16 cellular contexts compared by ENCODE assay signal in the genomic region with DNA sequence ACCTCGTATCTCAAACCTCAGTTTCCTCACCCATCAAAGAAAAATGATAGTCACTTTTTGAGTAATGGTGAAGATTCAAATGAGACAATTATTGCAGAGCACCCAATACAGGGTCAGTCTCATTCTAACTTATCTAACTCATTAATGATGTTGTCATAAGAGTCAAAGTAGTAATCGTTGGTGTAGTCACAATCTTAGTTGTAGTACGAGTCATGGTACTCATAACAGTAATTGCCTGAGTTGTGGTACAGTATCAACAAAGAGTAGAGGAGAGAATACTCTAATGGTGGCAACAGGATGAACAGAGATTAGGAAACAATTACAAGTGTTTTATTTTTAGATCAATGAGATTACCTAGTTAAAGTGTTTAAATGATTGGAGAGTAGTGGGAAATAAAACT.
A peak's percentile ranks its signal among the peaks of the same experiment; 100 is the strongest.
DNase-seq lines count a peak whose midpoint lies in the region; ATAC-seq, FAIRE-seq and TF ChIP-seq lines count a peak whose summit lies in the region.
"Had no signal": no experiment of that assay in that cellular context is flagged by ENCODE, and none has a peak within 500 bp of the region (broad histone marks: within the 10 kb centered on the region; RNA-seq: fewer than 3 reads in every experiment).

No MANE protein-coding gene starts in this region.

- FAIRE-seq in frontal cortex (lab: Jason Lieb, UNC) = no peak
- FAIRE-seq: keratinocyte had no signal

- peak; percentile 60 for ATAC-seq in HG02588 (IDR thresholded peaks at IDR 0.05; ENCODE audit: unreplicated experiment)
- ATAC-seq in HG03159 (IDR thresholded peaks at IDR 0.05; ENCODE audit: unreplicated experiment) = peak; percentile 72
- ATAC-seq in stimulated activated effector memory CD8-positive, alpha-beta T cell treated with anti-CD3 and anti-CD28 coated beads, Interleukin-12 subunit alpha, Interleukin-12 subunit beta, amount 100 ng/mL, for 72 hours = peak; percentile 45
- ATAC-seq: activated CD8-positive, alpha-beta memory T cell treated with anti-CD3 and anti-CD28 coated beads, Interleukin-2, amount 10 ng/mL, durations not matched to agents 7 days and 5 days had no signal

- H3K79me2 ChIP-seq in MM.1S (ENCODE audit: low read length) = no peaks in the 10 kb centered on the region

- H3K27ac ChIP-seq in substantia nigra (ENCODE audit: low read depth, low read length, poor library complexity, severe bottlenecking) (no peak overlapping the region), MM.1S (ENCODE audit: low read length) (no peak overlapping the region)
- H3K27ac ChIP-seq: RWPE1, testis had no signal

- peaks cover 12% of the 10 kb centered on the region for H3K9me3 Mint-ChIP-seq in stimulated activated effector memory CD8-positive, alpha-beta T cell treated with anti-CD3 and anti-CD28 coated beads, Interleukin-12 subunit alpha, Interleukin-12 subunit beta, amount 100 ng/mL, for 72 hours

- no peak for TF ChIP-seq CTCF in MM.1S (IDR thresholded peaks at IDR 0.05; ENCODE audit: low read length)

- H3F3A ChIP-seq in MM.1S (ENCODE audit: insufficient read depth, low read length) = no peaks in the 10 kb centered on the region

- no peaks in the 10 kb centered on the region for H3K36me3 Mint-ChIP-seq in stimulated activated effector memory CD8-positive, alpha-beta T cell treated with anti-CD3 and anti-CD28 coated beads, Interleukin-12 subunit alpha, Interleukin-12 subunit beta, amount 100 ng/mL, for 72 hours
- H3K36me3 Mint-ChIP-seq: activated CD8-positive, alpha-beta memory T cell treated with anti-CD3 and anti-CD28 coated beads, Interleukin-2, amount 10 ng/mL, durations not matched to agents 7 days and 5 days; activated naive CD8-positive, alpha-beta T cell treated with anti-CD3 and anti-CD28 coated beads, Interleukin-2, amount 10 ng/mL, durations not matched to agents 7 days and 5 days had no signal

- no peaks in the 10 kb centered on the region for H3K9me3 ChIP-seq in MM.1S (replicated peaks; ENCODE audit: insufficient read depth, low read length)
- H3K9me3 ChIP-seq: testis had no signal

- no peak overlapping the region for H3K9ac ChIP-seq in MM.1S (ENCODE audit: low read length)

- H4K20me1 ChIP-seq in MM.1S (ENCODE audit: insufficient read depth, low read length) = no peaks in the 10 kb centered on the region

- H3K9me2 ChIP-seq in MM.1S (replicated peaks; ENCODE audit: insufficient read depth, low read length) = no peaks in the 10 kb centered on the region

- H3K27ac Mint-ChIP-seq in stimulated activated effector memory CD8-positive, alpha-beta T cell treated with anti-CD3 and anti-CD28 coated beads, Interleukin-12 subunit alpha, Interleukin-12 subunit beta, amount 100 ng/mL, for 72 hours = no peak overlapping the region
- H3K27ac Mint-ChIP-seq: activated CD8-positive, alpha-beta memory T cell treated with anti-CD3 and anti-CD28 coated beads, Interleukin-2, amount 10 ng/mL, durations not matched to agents 7 days and 5 days; activated naive CD8-positive, alpha-beta T cell treated with anti-CD3 and anti-CD28 coated beads, Interleukin-2, amount 10 ng/mL, durations not matched to agents 7 days and 5 days; HFFc6 had no signal

- H3K4me3 Mint-ChIP-seq in stimulated activated effector memory CD8-positive, alpha-beta T cell treated with anti-CD3 and anti-CD28 coated beads, Interleukin-12 subunit alpha, Interleukin-12 subunit beta, amount 100 ng/mL, for 72 hours = no peak overlapping the region
- H3K4me3 Mint-ChIP-seq: activated CD8-positive, alpha-beta memory T cell treated with anti-CD3 and anti-CD28 coated beads, Interleukin-2, amount 10 ng/mL, durations not matched to agents 7 days and 5 days; activated naive CD8-positive, alpha-beta T cell treated with anti-CD3 and anti-CD28 coated beads, Interleukin-2, amount 10 ng/mL, durations not matched to agents 7 days and 5 days; HFFc6 had no signal

- peak; percentile 9 for DNase-seq in NCI-H2171 treated with DMSO at 0.1 percent for 48 hours (lab: John Stamatoyannopoulos, UW)
- no peak for DNase-seq in NCI-H2171 (lab: John Stamatoyannopoulos, UW)
- DNase-seq in stimulated activated effector memory CD8-positive, alpha-beta T cell treated with anti-CD3 and anti-CD28 coated beads, Interleukin-12 subunit alpha, Interleukin-12 subunit beta, amount 100 ng/mL, for 72 hours (ENCODE audit: low spot score in 2 of 2) = no peak
- DNase-seq in substantia nigra (lab: John Stamatoyannopoulos, UW) = no peak
- DNase-seq in MM.1S = no peak
- no peak for DNase-seq in frontal cortex (ENCODE audit: low spot score in 2 of 2)
- DNase-seq: activated CD8-positive, alpha-beta memory T cell treated with anti-CD3 and anti-CD28 coated beads, Interleukin-2, amount 10 ng/mL, durations not matched to agents 7 days and 5 days; activated naive CD8-positive, alpha-beta T cell treated with anti-CD3 and anti-CD28 coated beads, Interleukin-2, amount 10 ng/mL, durations not matched to agents 7 days and 5 days; cortex of kidney; HFFc6; NCI-H2227 treated with DMSO at 0.1 percent for 48 hours; testis had no signal

- no peaks in the 10 kb centered on the region for H3K27me3 ChIP-seq in MM.1S (replicated peaks; ENCODE audit: insufficient read depth, low read length)
- H3K27me3 ChIP-seq: testis had no signal

- H3K4me2 ChIP-seq in MM.1S (ENCODE audit: low read depth, low read length) = no peak overlapping the region

- no peak overlapping the region for H3K4me3 ChIP-seq in MM.1S (ENCODE audit: low read length)
- H3K4me3 ChIP-seq: testis had no signal

- H3K4me1 Mint-ChIP-seq in stimulated activated effector memory CD8-positive, alpha-beta T cell treated with anti-CD3 and anti-CD28 coated beads, Interleukin-12 subunit alpha, Interleukin-12 subunit beta, amount 100 ng/mL, for 72 hours = no peaks in the 10 kb centered on the region
- H3K4me1 Mint-ChIP-seq: activated CD8-positive, alpha-beta memory T cell treated with anti-CD3 and anti-CD28 coated beads, Interleukin-2, amount 10 ng/mL, durations not matched to agents 7 days and 5 days; activated naive CD8-positive, alpha-beta T cell treated with anti-CD3 and anti-CD28 coated beads, Interleukin-2, amount 10 ng/mL, durations not matched to agents 7 days and 5 days had no signal

- no peaks in the 10 kb centered on the region for H3K4me1 ChIP-seq in MM.1S (ENCODE audit: low read length)
- H3K4me1 ChIP-seq: testis had no signal

- H3K36me3 ChIP-seq in MM.1S (replicated peaks; ENCODE audit: insufficient read depth, low read length) = no peaks in the 10 kb centered on the region

- no peak overlapping the region for H2AFZ ChIP-seq in MM.1S (ENCODE audit: low read length)
